In genomic region chr11:128725630-128726461, GRCh38 we compare ENCODE assay signal across 7 cellular contexts. TPM values are rescaled to one million over a fixed set of nuclear protein-coding genes. Genes with fewer than 3 reads are reported as not detected.
DNase-seq lines count a peak whose midpoint lies in the region; ATAC-seq and TF ChIP-seq lines count a peak whose summit lies in the region.

No MANE protein-coding gene starts in this region.

- H3K36me3 Mint-ChIP-seq in dendritic cell treated with granulocyte-macrophage colony-stimulating factor and Interleukin-4, amounts not matched to agents 40 ng/mL and 50 ng/mL, for 4 days (ENCODE audit: low read depth) = peaks cover 66% of the 10 kb centered on the region

- no peak overlapping the region for H2AFZ ChIP-seq in PC-3 (ENCODE audit: low read length)

- H3K27ac ChIP-seq in PC-3 (ENCODE audit: low read length) = no peak overlapping the region

- ATAC-seq in GM19025 (IDR thresholded peaks at IDR 0.05; ENCODE audit: low read depth, unreplicated experiment) (peak; percentile 54), HG03045 (IDR thresholded peaks at IDR 0.05; ENCODE audit: unreplicated experiment) (peak; percentile 46), sciatic nerve (peak; percentile 38), omental fat pad (ENCODE audit: low FRiP score) (no peak), PC-3 (no peak)

- no TSS peak for BruUV-seq in PC-3 (replicated peaks; lab: Mats Ljungman, UMichigan)

- H3K27me3 ChIP-seq in PC-3 (ENCODE audit: low read length) = no peaks in the 10 kb centered on the region

- H3K9me2 ChIP-seq in PC-3 (replicated peaks; ENCODE audit: low read length) = no peaks in the 10 kb centered on the region

- intact Hi-C loops in dendritic cell treated with granulocyte-macrophage colony-stimulating factor and Interleukin-4, amounts not matched to agents 40 ng/mL and 50 ng/mL, for 4 days (cut with micrococcal nuclease) = no loop called here
- intact Hi-C loops in sciatic nerve (cut with DNase I) (no loop called here), PC-3 (cut with micrococcal nuclease) (no loop called here)

- H3K9me3 ChIP-seq in PC-3 (ENCODE audit: low read length) = no peaks in the 10 kb centered on the region

- H3K4me1 Mint-ChIP-seq in dendritic cell treated with granulocyte-macrophage colony-stimulating factor and Interleukin-4, amounts not matched to agents 40 ng/mL and 50 ng/mL, for 4 days (ENCODE audit: low read depth) = peaks cover 100% of the 10 kb centered on the region

- H3F3A ChIP-seq in PC-3 (ENCODE audit: low read length, unreplicated experiment) = no peaks in the 10 kb centered on the region

- no peak overlapping the region for H3K9ac ChIP-seq in PC-3 (ENCODE audit: low read length)

- H3K4me1 ChIP-seq in PC-3 (ENCODE audit: insufficient read depth, low read length) = no peaks in the 10 kb centered on the region

- POLR2A ChIA-PET in PC-3 (lab: Charles Lee; ENCODE audit: unreplicated experiment) = no interaction called here

- peak overlapping the region; percentile 60 for H3K4me3 Mint-ChIP-seq in dendritic cell treated with granulocyte-macrophage colony-stimulating factor and Interleukin-4, amounts not matched to agents 40 ng/mL and 50 ng/mL, for 4 days

- no peak overlapping the region for H3K4me3 ChIP-seq in PC-3 (ENCODE audit: low read length)

- H3K27me3 Mint-ChIP-seq in dendritic cell treated with granulocyte-macrophage colony-stimulating factor and Interleukin-4, amounts not matched to agents 40 ng/mL and 50 ng/mL, for 4 days = no peaks in the 10 kb centered on the region

- TF ChIP-seq CTCF in omental fat pad (IDR thresholded peaks at IDR 0.05) (no peak), PC-3 (conservative IDR thresholded peaks at IDR 0.05; ENCODE audit: low read depth, low read length) (no peak)

- H3K9me3 Mint-ChIP-seq in dendritic cell treated with granulocyte-macrophage colony-stimulating factor and Interleukin-4, amounts not matched to agents 40 ng/mL and 50 ng/mL, for 4 days = no peaks in the 10 kb centered on the region

- CTCF ChIA-PET in PC-3 (lab: Charles Lee) = no interaction called here

- H4K20me1 ChIP-seq in PC-3 (ENCODE audit: low read length) = no peaks in the 10 kb centered on the region

- H3K36me3 ChIP-seq in PC-3 (ENCODE audit: low read depth, low read length) = no peaks in the 10 kb centered on the region

- H3K79me2 ChIP-seq in PC-3 (ENCODE audit: low read length) = no peaks in the 10 kb centered on the region

- H3K4me2 ChIP-seq in PC-3 (ENCODE audit: low read length) = no peak overlapping the region

- H3K27ac Mint-ChIP-seq in dendritic cell treated with granulocyte-macrophage colony-stimulating factor and Interleukin-4, amounts not matched to agents 40 ng/mL and 50 ng/mL, for 4 days = peak overlapping the region; percentile 95

- DNase-seq in SKM-1 treated with dmso at 0.1 percent for 144 hours (lab: John Stamatoyannopoulos, UW; ENCODE audit: unreplicated experiment) (peak; percentile 53), sciatic nerve (ENCODE audit: low spot score) (no peak), omental fat pad (ENCODE audit: low spot score) (no peak), PC-3 (no peak)

RNA-seq across cellular contexts. Expression of gene FLI1, which starts 32.0 kb away (rescaled TPM):
- total RNA-seq in sciatic nerve (46.4 TPM), omental fat pad (100 to 1,000 TPM in 1 of 4 donors, 10 to 100 TPM in 3; 12.9 to 118 (median 50.4) TPM), PC-3 (2014; rRNA removed) (1.2 and 1.6 TPM in 2 replicates)

Comparison
In these comparisons a context has a peak if more than half of its experiments do, and no peak if none do; other contexts are left out.
1. ATAC-seq: peak in GM19025 (single experiment), HG03045 (single experiment) and sciatic nerve (single experiment); none in omental fat pad (single experiment) and PC-3 (single experiment).